9 cellular contexts compared by ENCODE assay signal in the genomic region with DNA sequence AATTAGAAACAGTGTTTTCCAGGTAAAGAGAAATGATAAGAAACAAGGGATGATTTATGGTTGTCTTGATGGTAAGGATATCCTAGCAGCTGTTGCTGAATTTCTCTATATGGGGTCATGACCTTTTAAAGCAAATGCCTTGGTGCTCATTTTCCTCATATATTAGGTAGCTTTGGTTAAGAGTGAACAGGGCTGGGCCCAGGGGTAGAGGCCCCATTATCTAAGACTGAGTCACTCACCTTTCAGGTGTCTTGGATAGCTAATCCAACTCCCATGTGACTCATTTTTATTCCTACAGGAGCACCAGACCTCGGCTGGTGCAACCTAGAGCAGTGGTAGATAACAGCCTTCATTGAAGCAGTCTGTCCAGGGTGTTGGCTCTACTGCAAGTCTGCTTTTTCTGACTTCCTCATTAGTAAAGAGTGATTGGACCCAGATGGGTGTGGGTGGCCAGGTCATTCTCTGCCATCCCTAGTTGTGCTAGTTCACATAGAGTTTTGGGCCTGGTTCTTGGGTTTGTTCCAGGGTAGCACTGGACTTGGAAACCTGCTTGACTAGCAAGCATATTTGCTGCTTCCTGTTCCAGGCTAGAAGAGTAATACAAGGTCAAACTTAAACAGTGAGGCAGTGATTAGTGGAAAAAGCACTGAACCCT. TPM values are rescaled to one million over a fixed set of nuclear protein-coding genes. Genes with fewer than 3 reads are reported as not detected.
A peak's percentile ranks its signal among the peaks of the same experiment; 100 is the strongest.
DNase-seq lines count a peak whose midpoint lies in the region; ATAC-seq and TF ChIP-seq lines count a peak whose summit lies in the region.
"Had no signal": no experiment of that assay in that cellular context is flagged by ENCODE, and none has a peak within 500 bp of the region (broad histone marks: within the 10 kb centered on the region; RNA-seq: fewer than 3 reads in every experiment).

No MANE protein-coding gene starts in this region.

- H3K4me1 ChIP-seq in H9 (ENCODE audit: insufficient read depth, low read length), result no peaks in the 10 kb centered on the region

- no peaks in the 10 kb centered on the region for H3K9me3 Mint-ChIP-seq in H9

- H3K4me3 Mint-ChIP-seq in H9, result no peak overlapping the region

- H3K27ac Mint-ChIP-seq in H9, result peak overlapping the region; percentile 15 to 91 (median 82); a peak in 5 of 7 replicates

- no peak overlapping the region for H2BK5ac ChIP-seq in H9 (ENCODE audit: insufficient read length, low read length)

- H3K56ac ChIP-seq in H9 (ENCODE audit: insufficient read length, low read depth, low read length), result no peak overlapping the region

- ATAC-seq in omental fat pad (ENCODE audit: low FRiP score) (peak; percentile 94), GM18502 (IDR thresholded peaks at IDR 0.05; ENCODE audit: poor library complexity, unreplicated experiment) (no peak), GM21526 (IDR thresholded peaks at IDR 0.05; ENCODE audit: low FRiP score, unreplicated experiment) (no peak), GM19324 (IDR thresholded peaks at IDR 0.05; ENCODE audit: low FRiP score, unreplicated experiment) (no peak)

- no peaks in the 10 kb centered on the region for H3K9me3 ChIP-seq in H9 (ENCODE audit: control insufficient read depth, low read depth, low read length)

- H2BK12ac ChIP-seq in H9 (ENCODE audit: insufficient read length, low read depth, low read length), result peak overlapping the region; percentile 76

- H4K8ac ChIP-seq in H9 (replicated peaks; ENCODE audit: insufficient read length, low read depth, low read length), result no peak overlapping the region

- H3K27ac ChIP-seq in H9 (ENCODE audit: insufficient read length, low read depth, low read length), result peak overlapping the region; percentile 34

- no peak overlapping the region for H2AFZ ChIP-seq in H9 (ENCODE audit: low read length)

- no peak overlapping the region for H2AK5ac ChIP-seq in H9 (ENCODE audit: insufficient read length, low read length)

- WGBS in H9 (ENCODE audit: extremely low coverage, insufficient read length, low lambda C conversion rate), result no CpG with 5 or more reads among the region's 1 CpG

- no peaks in the 10 kb centered on the region for H3K27me3 ChIP-seq in H9 (ENCODE audit: insufficient read depth, low read length)

- H4K91ac ChIP-seq in H9 (ENCODE audit: insufficient read length, low read depth, low read length), result no peak overlapping the region

- no peak overlapping the region for H3K18ac ChIP-seq in H9 (ENCODE audit: insufficient read length, low read depth, low read length)

- peaks cover 17% of the 10 kb centered on the region in 2 experiments; a peak in 3 of 4 replicates for H3K4me1 Mint-ChIP-seq in H9

- TF ChIP-seq CTCF in H9 (conservative IDR thresholded peaks at IDR 0.05), result no peak
- no peak for TF ChIP-seq CTCF in omental fat pad (IDR thresholded peaks at IDR 0.05)

- H3T11ph ChIP-seq in H9 (ENCODE audit: low read length), result no peak overlapping the region

- no peak overlapping the region for H3K4ac ChIP-seq in H9 (ENCODE audit: low read depth, low read length)

- in situ Hi-C loops in SK-MEL-5 (cut with HindIII; ENCODE audit: low pct_unique_long_range_greater_than_20kb, low sequenced_read_pairs), result no loop called here

- H3K23me2 ChIP-seq in H9 (ENCODE audit: insufficient read length, low read depth, low read length, poor library complexity, severe bottlenecking), result no peaks in the 10 kb centered on the region

- H3K27me3 Mint-ChIP-seq in H9 (ENCODE audit: low read depth), result no peaks in the 10 kb centered on the region

- H3K14ac ChIP-seq in H9 (ENCODE audit: insufficient read depth, low read length), result no peak overlapping the region

- H4K5ac ChIP-seq in H9 (ENCODE audit: insufficient read length, low read depth, low read length), result no peak overlapping the region

- no peak for DNase-seq in H9
- DNase-seq in SK-MEL-5 (ENCODE audit: low read depth, low spot score), result peak; percentile 8
- DNase-seq in erythroblast (lab: John Stamatoyannopoulos, UW), result peak; percentile 33 to 60
- DNase-seq in omental fat pad (ENCODE audit: low spot score), result no peak
- no peak for DNase-seq in epidermal melanocyte (ENCODE audit: insufficient read length, low spot score)

- H3K9ac ChIP-seq in H9 (ENCODE audit: extremely low read depth, insufficient read length, low read length), result no peak overlapping the region

- no peak overlapping the region for H2BK15ac ChIP-seq in H9 (ENCODE audit: low read depth, low read length)

- TF ChIP-seq POLR2A in erythroblast (IDR thresholded peaks at IDR 0.05; ENCODE audit: low read length), result no peak

- no peak overlapping the region for H2BK20ac ChIP-seq in H9 (ENCODE audit: low read depth, low read length, poor library complexity, severe bottlenecking)

- H3K79me1 ChIP-seq in H9 (ENCODE audit: insufficient read depth, low read depth, low read length, poor library complexity, severe bottlenecking), result peaks cover 4% of the 10 kb centered on the region

- H2BK120ac ChIP-seq in H9 (ENCODE audit: low read depth, low read length, poor library complexity, severe bottlenecking), result no peak overlapping the region

- no peak overlapping the region for H3K23ac ChIP-seq in H9 (ENCODE audit: insufficient read length, low read depth, low read length)

- H4K20me1 ChIP-seq in H9 (ENCODE audit: control insufficient read depth, insufficient read depth, insufficient read length), result no peaks in the 10 kb centered on the region

- H3K4me2 ChIP-seq in H9 (ENCODE audit: insufficient read depth, insufficient read length, low read length), result no peak overlapping the region

- H3K36me3 Mint-ChIP-seq in H9 (ENCODE audit: insufficient read depth in 1 of 3, low read depth in 3 of 3), result peaks cover 43 to 70% (median 67%) of the 10 kb centered on the region in 3 experiments

- no peaks in the 10 kb centered on the region for H3K79me2 ChIP-seq in H9 (ENCODE audit: insufficient read depth, low read length)

RNA-seq across cellular contexts. Expression of gene CTNND1, which starts 37.4 kb away (rescaled TPM):
- total RNA-seq in H9 (2021) (164 and 166 TPM in 2 replicates), omental fat pad (100 to 1,000 TPM in 2 of 4 donors, 10 to 100 TPM in 2; 85.5 to 174 (median 105) TPM)
- 51.6 and 53.8 TPM in 2 replicates for total RNA-seq in SK-MEL-5 (2014; rRNA removed; shearing (Covaris generic))
- polyA plus RNA-seq in SK-MEL-5 (2015; cell fraction: cytosol; rRNA removed), result 52.1 and 65.9 TPM in 2 replicates
- polyA plus RNA-seq in SK-MEL-5 (2015; cell fraction: nucleus; rRNA removed), result 50.1 and 69.1 TPM in 2 replicates

RNA-seq across cellular contexts. Expression of gene BTBD18, which starts 47.4 kb away (rescaled TPM):
- not detected in 2 replicates for total RNA-seq in H9 (2021)
- not detected in 2 replicates for total RNA-seq in SK-MEL-5 (2014; rRNA removed; shearing (Covaris generic))
- polyA plus RNA-seq in SK-MEL-5 (2015; cell fraction: cytosol; rRNA removed), result not detected in 2 replicates
- polyA plus RNA-seq in SK-MEL-5 (2015; cell fraction: nucleus; rRNA removed), result not detected in 2 replicates
- total RNA-seq in omental fat pad, result not detected
- total RNA-seq: T-helper 2 cell treated with Interferon-gamma antibody and Interleukin-4, amounts not matched to agents 100 ng/mL and 5 ng/mL, for 36 hours had no signal

RNA-seq across cellular contexts. Expression of gene SELENOH, which starts 57.7 kb away (rescaled TPM):
- total RNA-seq in H9 (2021) (251 and 271 TPM in 2 replicates), omental fat pad (100 to 1,000 TPM; 101 to 123 (median 113) TPM)
- 171 and 183 TPM in 2 replicates for total RNA-seq in SK-MEL-5 (2014; rRNA removed; shearing (Covaris generic))
- polyA plus RNA-seq in SK-MEL-5 (2015; cell fraction: cytosol; rRNA removed), result 123 and 174 TPM in 2 replicates
- polyA plus RNA-seq in SK-MEL-5 (2015; cell fraction: nucleus; rRNA removed), result 52.2 and 82.9 TPM in 2 replicates

Comparison
In these comparisons a context has a peak if more than half of its experiments do, and no peak if none do; other contexts are left out.
1. DNase-seq: peak in SK-MEL-5 (single experiment) and erythroblast (2 of 2); none in H9 (single experiment), omental fat pad (single experiment) and epidermal melanocyte (single experiment).